18 cellular contexts compared by ENCODE assay signal in genomic region chr17:44002141-44002848, GRCh38. TPM values are rescaled to one million over a fixed set of nuclear protein-coding genes. Genes with fewer than 3 reads are reported as not detected.
DNase-seq lines count a peak whose midpoint lies in the region; ATAC-seq and TF ChIP-seq lines count a peak whose summit lies in the region.
"Had no signal": no experiment of that assay in that cellular context is flagged by ENCODE, and none has a peak within 500 bp of the region (broad histone marks: within the 10 kb centered on the region; RNA-seq: fewer than 3 reads in every experiment).

No MANE protein-coding gene starts in this region.

- H3K27ac Mint-ChIP-seq in CD8-positive, alpha-beta memory T cell, result no peak overlapping the region
- H3K27ac Mint-ChIP-seq in naive thymus-derived CD8-positive, alpha-beta T cell, result peak overlapping the region in 1 of 10 donors; percentile 17
- H3K27ac Mint-ChIP-seq: activated naive CD8-positive, alpha-beta T cell treated with anti-CD3 and anti-CD28 coated beads for 36 hours had no signal

- CTCF ChIA-PET in CD8-positive, alpha-beta memory T cell (lab: Charles Lee), result no interaction called here

- H3K36me3 Mint-ChIP-seq in CD8-positive, alpha-beta memory T cell, result peaks cover 0 to 5% (median 0%) of the 10 kb centered on the region in 3 donors
- H3K36me3 Mint-ChIP-seq in naive thymus-derived CD8-positive, alpha-beta T cell, result no peaks in the 10 kb centered on the region
- H3K36me3 Mint-ChIP-seq: activated naive CD8-positive, alpha-beta T cell treated with anti-CD3 and anti-CD28 coated beads for 36 hours; CD14-positive monocyte had no signal

- H3K9me3 Mint-ChIP-seq in CD8-positive, alpha-beta memory T cell, result no peaks in the 10 kb centered on the region
- H3K9me3 Mint-ChIP-seq in naive thymus-derived CD8-positive, alpha-beta T cell, result no peaks in the 10 kb centered on the region
- H3K9me3 Mint-ChIP-seq: activated naive CD8-positive, alpha-beta T cell treated with anti-CD3 and anti-CD28 coated beads for 36 hours had no signal

- peak; percentile 38 for DNase-seq in AG09319 (ENCODE audit: extremely low read depth, low read depth)
- peak; percentile 71 for DNase-seq in MG63
- peak; percentile 91 to 94 for DNase-seq in cardiac fibroblast (ENCODE audit: low read depth in 2 of 2)
- DNase-seq in kidney tubule cell (ENCODE audit: low spot score), result peak; percentile 66
- DNase-seq in CD8-positive, alpha-beta memory T cell, result no peak
- DNase-seq in naive thymus-derived CD8-positive, alpha-beta T cell, result no peak
- DNase-seq in Right ventricle myocardium superior, result no peak
- DNase-seq: activated naive CD8-positive, alpha-beta T cell treated with anti-CD3 and anti-CD28 coated beads for 36 hours; GF-D8; hippocampal formation; NCI-H510A treated with DMSO at 0.1 percent for 48 hours; SIG-M5; stimulated activated CD4-positive, alpha-beta T cell treated with anti-CD3 and anti-CD28 coated beads, Interleukin-1b, Interleukin-23, amount 100 ng/mL, for 48 hours had no signal

- POLR2A ChIA-PET in CD8-positive, alpha-beta memory T cell (lab: Charles Lee), result no interaction called here
- POLR2A ChIA-PET in naive thymus-derived CD8-positive, alpha-beta T cell (lab: Charles Lee), result interaction anchor here (1.4 kb wide), 1 partner anchor 24 kb away, joined by 3 read pairs; no protein-coding TSS in a partner anchor

- H3K4me1 Mint-ChIP-seq in CD8-positive, alpha-beta memory T cell, result peaks cover 11 to 24% (median 11%) of the 10 kb centered on the region in 3 donors
- H3K4me1 Mint-ChIP-seq in naive thymus-derived CD8-positive, alpha-beta T cell, result peaks cover 6 to 19% (median 14%) of the 10 kb centered on the region in 4 donors

- TF ChIP-seq CTCF in AG09319 (IDR thresholded peaks at IDR 0.05; ENCODE audit: low read depth, low read length), result no peak
- no peak for TF ChIP-seq CTCF in cardiac fibroblast (IDR thresholded peaks at IDR 0.05; ENCODE audit: low read depth, low read length)

- H3K27me3 ChIP-seq in MG63, result no peaks in the 10 kb centered on the region
- H3K27me3 ChIP-seq in CD8-positive, alpha-beta memory T cell (ENCODE audit: insufficient read depth, low read length, poor library complexity, severe bottlenecking), result no peaks in the 10 kb centered on the region

- peak overlapping the region in 1 of 7 donors; percentile 20 for H3K4me3 Mint-ChIP-seq in CD8-positive, alpha-beta memory T cell
- H3K4me3 Mint-ChIP-seq in naive thymus-derived CD8-positive, alpha-beta T cell, result peak overlapping the region in 1 of 10 donors; percentile 19
- H3K4me3 Mint-ChIP-seq: activated naive CD8-positive, alpha-beta T cell treated with anti-CD3 and anti-CD28 coated beads for 36 hours had no signal

- peaks cover 12% of the 10 kb centered on the region for H3K4me1 ChIP-seq in CD8-positive, alpha-beta memory T cell (ENCODE audit: insufficient read depth, low read length)

- no peak overlapping the region for H3K4me3 ChIP-seq in MG63
- H3K4me3 ChIP-seq in cardiac fibroblast (replicated peaks in 1 of 2; ENCODE audit: low read depth in 2 of 2, low read length in 2 of 2), result no peak overlapping the region
- H3K4me3 ChIP-seq in CD8-positive, alpha-beta memory T cell (ENCODE audit: low read length), result no peak overlapping the region

- H3K9me3 ChIP-seq in MG63, result no peaks in the 10 kb centered on the region
- no peaks in the 10 kb centered on the region for H3K9me3 ChIP-seq in CD8-positive, alpha-beta memory T cell (ENCODE audit: low read length)

- H3K27me3 Mint-ChIP-seq in CD8-positive, alpha-beta memory T cell, result peaks cover 5 to 10% of the 10 kb centered on the region in 2 donors
- H3K27me3 Mint-ChIP-seq in naive thymus-derived CD8-positive, alpha-beta T cell, result peaks cover 2 to 10% (median 8%) of the 10 kb centered on the region in 5 donors

- ATAC-seq in naive thymus-derived CD8-positive, alpha-beta T cell, result no peak
- ATAC-seq in Right ventricle myocardium superior (ENCODE audit: poor library complexity), result no peak
- ATAC-seq in GM21529 (IDR thresholded peaks at IDR 0.05; ENCODE audit: unreplicated experiment), result no peak

- no peak overlapping the region for H3K27ac ChIP-seq in CD8-positive, alpha-beta memory T cell (ENCODE audit: low read depth, low read length)
- H3K27ac ChIP-seq: parathyroid adenoma, VCaP had no signal

- intact Hi-C loops in Right ventricle myocardium superior (cut with DNase I), result no loop called here

- no peaks in the 10 kb centered on the region for H3K36me3 ChIP-seq in MG63
- no peaks in the 10 kb centered on the region for H3K36me3 ChIP-seq in CD8-positive, alpha-beta memory T cell (ENCODE audit: insufficient read depth, low read length)

RNA-seq across cellular contexts. Expression of gene NAGS, which starts 2.1 kb away (rescaled TPM):
- 1.4 TPM in 1 of 2 replicates, not detected in the other for total RNA-seq in MG63 (2014; rRNA removed; shearing (Covaris generic); ENCODE audit: low replicate concordance)
- total RNA-seq in CD8-positive, alpha-beta memory T cell, result under 1 TPM; 0.60 to 0.74 TPM
- 1.0 TPM for polyA plus RNA-seq in CD8-positive, alpha-beta memory T cell
- total RNA-seq in naive thymus-derived CD8-positive, alpha-beta T cell, result under 1 TPM; 0.19 to 0.96 TPM
- polyA plus RNA-seq in naive thymus-derived CD8-positive, alpha-beta T cell, result under 1 TPM; 0.39 to 0.62 (median 0.59) TPM
- 0.54 TPM for total RNA-seq in Right ventricle myocardium superior

RNA-seq across cellular contexts. Expression of gene TMEM101, which starts 12.5 kb away (rescaled TPM):
- total RNA-seq in MG63 (2014; rRNA removed; shearing (Covaris generic); ENCODE audit: low replicate concordance), result 33.2 and 56.8 TPM in 2 replicates
- 10 to 100 TPM; 32.5 to 36.0 TPM for total RNA-seq in CD8-positive, alpha-beta memory T cell
- 28.8 TPM for polyA plus RNA-seq in CD8-positive, alpha-beta memory T cell
- 10 to 100 TPM; 26.8 to 27.6 TPM for total RNA-seq in naive thymus-derived CD8-positive, alpha-beta T cell
- 10 to 100 TPM; 23.6 to 28.8 (median 27.1) TPM for polyA plus RNA-seq in naive thymus-derived CD8-positive, alpha-beta T cell
- 21.3 TPM for total RNA-seq in Right ventricle myocardium superior

RNA-seq across cellular contexts. Expression of gene PYY, which starts 48.6 kb away (rescaled TPM):
- not detected in 2 replicates for total RNA-seq in MG63 (2014; rRNA removed; shearing (Covaris generic); ENCODE audit: low replicate concordance)
- not detected for total RNA-seq in CD8-positive, alpha-beta memory T cell
- polyA plus RNA-seq in CD8-positive, alpha-beta memory T cell, result not detected
- total RNA-seq in naive thymus-derived CD8-positive, alpha-beta T cell, result not detected
- not detected for polyA plus RNA-seq in naive thymus-derived CD8-positive, alpha-beta T cell
- not detected for total RNA-seq in Right ventricle myocardium superior
- total RNA-seq: activated naive CD8-positive, alpha-beta T cell treated with anti-CD3 and anti-CD28 coated beads for 36 hours; mesenteric fat pad had no signal
- polyA plus RNA-seq: CD14-positive monocyte had no signal

Comparison
In these comparisons a context has a peak if more than half of its experiments do, and no peak if none do; other contexts are left out.
1. DNase-seq: peak in AG09319 (single experiment), MG63 (single experiment), cardiac fibroblast (2 of 2) and kidney tubule cell (single experiment); none in CD8-positive, alpha-beta memory T cell (0 of 5), naive thymus-derived CD8-positive, alpha-beta T cell (0 of 10) and Right ventricle myocardium superior (single experiment).